7 cellular contexts compared by ENCODE assay signal in the genomic region with DNA sequence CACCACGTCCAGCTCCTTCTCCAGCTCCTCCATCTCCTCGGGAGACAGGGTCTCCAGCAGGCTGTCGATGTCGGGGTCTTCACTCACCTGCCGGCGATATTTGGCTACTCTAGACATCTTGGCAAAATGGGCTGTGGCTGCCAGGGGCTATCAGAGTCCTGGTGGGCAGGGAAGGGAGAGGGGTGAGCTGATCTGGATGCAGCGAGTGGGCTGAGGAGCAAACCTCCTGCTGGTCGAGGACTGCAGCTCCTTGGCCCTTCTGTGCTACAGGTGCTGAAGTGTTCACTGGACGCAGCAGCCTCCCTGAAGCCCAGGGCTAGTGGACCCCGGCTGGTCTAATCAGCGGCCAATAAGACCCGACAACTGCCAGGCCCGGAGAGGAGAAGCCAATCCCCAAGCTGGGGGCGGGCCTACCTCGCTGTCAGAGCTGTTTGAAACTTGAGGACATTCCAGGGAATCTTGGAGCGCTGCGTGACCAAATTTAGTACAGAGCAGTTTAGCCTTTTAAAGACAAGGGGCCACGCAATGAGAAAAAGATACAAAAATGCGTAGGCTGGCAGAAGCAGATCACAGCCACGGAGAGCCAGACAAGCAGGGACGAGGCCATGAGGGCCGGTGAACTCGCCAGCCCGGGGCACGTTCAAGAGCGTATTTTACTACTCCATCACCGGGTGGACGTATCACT. TPM values are rescaled to one million over a fixed set of nuclear protein-coding genes. Genes with fewer than 3 reads are reported as not detected.
A peak's percentile ranks its signal among the peaks of the same experiment; 100 is the strongest.
DNase-seq lines count a peak whose midpoint lies in the region; ATAC-seq and FAIRE-seq lines count a peak whose summit lies in the region.

A gene (minus strand): TSS at position 325 of the 685 bp plus-strand sequence. CDS start 208 bp downstream, at position 117.

- peak within 1 kb of the TSS; percentile 21 to 42 for H3K4me3 ChIP-seq in small intestine (ENCODE audit: low read depth in 1 of 2, low read length in 2 of 2)

- no peaks in the 10 kb centered on the region for H3K9me3 ChIP-seq in small intestine (ENCODE audit: control insufficient read depth, low read depth)

- no peaks in the 10 kb centered on the region for H3K36me3 ChIP-seq in small intestine (ENCODE audit: control insufficient read depth in 2 of 2, insufficient read depth in 2 of 2, low read length in 2 of 2)

- WGBS in small intestine, 3 donors, result 4 to 7% (median 4%) methylated on average over 28 of the region's 28 CpGs

- peak within 1 kb of the TSS in 1 of 2 donors; percentile 81 for H3K27ac ChIP-seq in small intestine (ENCODE audit: low read depth in 1 of 2, low read length in 1 of 2)

- ATAC-seq in HG03520 (IDR thresholded peaks at IDR 0.05; ENCODE audit: unreplicated experiment), result no peak

- H3K27me3 ChIP-seq in small intestine (ENCODE audit: control insufficient read depth in 2 of 2, insufficient read depth in 2 of 2, low read length in 2 of 2), result peaks cover 0 to 3% of the 10 kb centered on the region in 2 donors

- no peak for FAIRE-seq in small intestine (lab: Jason Lieb, UNC)

- peak; percentile 18 for DNase-seq in H4 (ENCODE audit: low spot score)
- peak; percentile 96 for DNase-seq in NCI-H82 (lab: John Stamatoyannopoulos, UW)
- DNase-seq in dermis blood vessel endothelial cell, result peak; percentile 87
- peak; percentile 79 for DNase-seq in kidney tubule cell (ENCODE audit: low spot score)
- DNase-seq in small intestine, result peak; percentile 36
- no peak for DNase-seq in KG1 (lab: John Stamatoyannopoulos, UW)

- H3K4me1 ChIP-seq in small intestine (ENCODE audit: control insufficient read depth in 2 of 2, insufficient read depth in 1 of 2, low read depth in 1 of 2, low read length in 1 of 2), result no peaks in the 10 kb centered on the region

RNA-seq across cellular contexts. Expression of the gene that starts here (rescaled TPM):
- 0.10 TPM in 1 of 2 replicates, not detected in the other for total RNA-seq in H4 (2014; rRNA removed; shearing (Covaris generic))
- total RNA-seq in dermis blood vessel endothelial cell, result under 0.01 TPM in 1 of 2 replicates, not detected in the other
- 10 to 100 TPM in 1 of 3 donors, 1 to 10 TPM in 2; 1.1 to 39.6 (median 6.2) TPM for polyA plus RNA-seq in small intestine

Comparison
In these comparisons a context has a peak if more than half of its experiments do, and no peak if none do; other contexts are left out.
1. Peak in DNase-seq in H4; RNA of the gene not detected or under 1 TPM.
2. Peak in DNase-seq in dermis blood vessel endothelial cell; RNA of the gene not detected or under 1 TPM.